In genomic region chr2:124693156-124693555, GRCh38 we compare ENCODE assay signal across 31 cellular contexts.
"Had no signal": no experiment of that assay in that cellular context is flagged by ENCODE, and none has a peak within 500 bp of the region (broad histone marks: within the 10 kb centered on the region; RNA-seq: fewer than 3 reads in every experiment).

No MANE protein-coding gene starts in this region.

- H3K27me3 Mint-ChIP-seq: activated B cell treated with CpG ODN at 0.5 μM for 24 hours; activated CD4-positive, alpha-beta memory T cell treated with anti-CD3 and anti-CD28 coated beads for 36 hours; activated naive CD8-positive, alpha-beta T cell treated with anti-CD3 and anti-CD28 coated beads, Interleukin-2, amount 50 U/mL, for 24 hours; T-cell; T-helper 17 cell had no signal

- H3K4me3 ChIP-seq: MG63 had no signal

- H3K4me1 Mint-ChIP-seq: activated B cell treated with CpG ODN at 0.5 μM for 24 hours; activated naive CD8-positive, alpha-beta T cell treated with anti-CD3 and anti-CD28 coated beads, Interleukin-2, amount 50 U/mL, for 24 hours; T-cell; T-helper 17 cell had no signal

- ATAC-seq: activated naive CD4-positive, alpha-beta T cell treated with anti-CD3 and anti-CD28 coated beads, Interleukin-2, amount 50 U/mL, for 72 hours; activated naive CD8-positive, alpha-beta T cell treated with anti-CD3 and anti-CD28 coated beads, Interleukin-2, amount 50 U/mL, for 24 hours; activated T-cell treated with anti-CD3 and anti-CD28 coated beads, Interleukin-2, amount 50 U/mL, for 4 hours; Panc1; SK-N-SH treated with all-trans-retinoic acid at 6 μM for 48 hours; T-cell; T-helper 17 cell had no signal

- H3K27ac ChIP-seq: brain microvascular endothelial cell, VCaP had no signal

- H3K27ac Mint-ChIP-seq: activated B cell treated with CpG ODN at 0.5 μM for 24 hours; activated CD4-positive, alpha-beta memory T cell treated with anti-CD3 and anti-CD28 coated beads for 36 hours; activated naive CD4-positive, alpha-beta T cell treated with anti-CD3 and anti-CD28 coated beads for 36 hours; activated naive CD4-positive, alpha-beta T cell treated with anti-CD3 and anti-CD28 coated beads, Interleukin-2, amount 50 U/mL, for 72 hours; activated naive CD8-positive, alpha-beta T cell treated with anti-CD3 and anti-CD28 coated beads, Interleukin-2, amount 50 U/mL, for 24 hours; activated T-helper 1 cell treated with anti-CD3 and anti-CD28 coated beads, Interleukin-12 subunit alpha, Interleukin-12 subunit beta, Interleukin-2, Interleukin-4 antibody, amounts not matched to agents 30 ng/mL and 10 ng/mL and 1 ng/mL, durations not matched to agents 14 hours and 24 hours and 36 hours; T-cell; T-helper 17 cell had no signal

- H3K36me3 Mint-ChIP-seq: activated CD4-positive, alpha-beta memory T cell treated with anti-CD3 and anti-CD28 coated beads for 36 hours; T-cell had no signal

- H3K36me3 ChIP-seq: brain microvascular endothelial cell, MG63 had no signal

- DNase-seq: activated B cell treated with CpG ODN at 0.5 μM for 24 hours; activated CD4-positive, alpha-beta memory T cell treated with anti-CD3 and anti-CD28 coated beads for 36 hours; activated CD4-positive, alpha-beta T cell treated with anti-CD3 and anti-CD28 coated beads for 4 hours; activated CD4-positive, alpha-beta T cell treated with anti-CD3 and anti-CD28 coated beads, Interleukin-2, amount 50 U/mL, for 1 hour; activated CD4-positive, CD25-positive, alpha-beta regulatory T cell treated with anti-CD3 and anti-CD28 coated beads, Interleukin-2, amount 50 U/mL, for 72 hours; activated CD8-positive, alpha-beta memory T cell treated with anti-CD3 and anti-CD28 coated beads, Interleukin-2, amount 50 U/mL, for 4 hours; activated gamma-delta T cell treated with Interleukin-2 at 50 U/mL for 16 hours; activated naive CD4-positive, alpha-beta T cell treated with anti-CD3 and anti-CD28 coated beads for 36 hours; activated naive CD8-positive, alpha-beta T cell treated with anti-CD3 and anti-CD28 coated beads, Interleukin-2, amount 50 U/mL, for 24 hours; activated T-cell treated with anti-CD3 and anti-CD28 coated beads for 4 hours; activated T-cell treated with anti-CD3 and anti-CD28 coated beads, Interleukin-2, amount 50 U/mL, for 4 hours; amniotic stem cell; aorta; brain microvascular endothelial cell; Kasumi-1; KG1; MG63; NCI-H1048; NCI-H1436; NCI-H1694; NCI-H1930; NCI-H2081 treated with DMSO at 0.1 percent for 48 hours; NCI-H524 treated with DMSO at 0.1 percent for 48 hours; SIG-M5; T-cell; T-helper 17 cell had no signal

- H3K4me3 Mint-ChIP-seq: activated B cell treated with CpG ODN at 0.5 μM for 24 hours; activated CD4-positive, alpha-beta memory T cell treated with anti-CD3 and anti-CD28 coated beads for 36 hours; activated naive CD4-positive, alpha-beta T cell treated with anti-CD3 and anti-CD28 coated beads for 36 hours; activated naive CD8-positive, alpha-beta T cell treated with anti-CD3 and anti-CD28 coated beads, Interleukin-2, amount 50 U/mL, for 24 hours; activated T-cell treated with anti-CD3 and anti-CD28 coated beads, Interleukin-2, amount 50 U/mL, for 4 hours; activated T-helper 1 cell treated with anti-CD3 and anti-CD28 coated beads, Interleukin-12 subunit alpha, Interleukin-12 subunit beta, Interleukin-2, Interleukin-4 antibody, amounts not matched to agents 30 ng/mL and 10 ng/mL and 1 ng/mL, durations not matched to agents 14 hours and 24 hours and 36 hours; T-cell; T-helper 17 cell had no signal

- H3K27me3 ChIP-seq: brain microvascular endothelial cell, MG63 had no signal
